ENCODE assay signal across 1 cellular context in the genomic region with DNA sequence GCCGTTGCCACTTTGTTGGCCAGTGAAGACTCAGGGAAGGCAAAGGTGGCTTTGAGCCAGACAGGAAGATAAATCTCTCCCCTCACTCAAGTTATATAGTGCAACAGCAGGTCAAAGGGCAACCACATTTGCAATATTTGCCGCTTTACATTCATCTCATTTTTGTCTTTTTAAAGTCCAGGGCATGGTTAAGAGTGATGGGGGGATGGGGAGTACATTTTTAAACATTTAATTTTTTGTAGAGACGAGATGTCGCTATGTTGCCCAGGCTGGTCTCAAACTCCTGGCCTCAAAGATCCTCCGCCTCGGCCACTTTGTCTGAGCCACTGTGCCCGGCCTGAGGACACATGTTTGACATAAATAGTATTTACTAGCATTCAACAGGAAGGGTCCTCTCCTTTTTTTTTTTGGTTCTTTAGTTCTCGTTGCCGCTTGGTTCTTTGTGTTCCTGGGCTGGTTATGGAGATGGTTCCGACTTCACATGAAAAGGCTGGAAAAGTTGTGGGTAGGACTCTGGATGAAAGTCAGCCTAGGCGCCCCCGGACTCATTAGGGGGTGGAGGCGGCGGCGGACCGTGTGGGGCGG.
A peak's percentile ranks its signal among the peaks of the same experiment; 100 is the strongest.
TF ChIP-seq lines count a peak whose summit lies in the region.

No MANE protein-coding gene starts in this region.

TF ChIP-seq in K562, 482 proteins besides CTCF, POLR2A, EP300 and RAD21 (continued from another document):
- TF ChIP-seq, protein P1, sequence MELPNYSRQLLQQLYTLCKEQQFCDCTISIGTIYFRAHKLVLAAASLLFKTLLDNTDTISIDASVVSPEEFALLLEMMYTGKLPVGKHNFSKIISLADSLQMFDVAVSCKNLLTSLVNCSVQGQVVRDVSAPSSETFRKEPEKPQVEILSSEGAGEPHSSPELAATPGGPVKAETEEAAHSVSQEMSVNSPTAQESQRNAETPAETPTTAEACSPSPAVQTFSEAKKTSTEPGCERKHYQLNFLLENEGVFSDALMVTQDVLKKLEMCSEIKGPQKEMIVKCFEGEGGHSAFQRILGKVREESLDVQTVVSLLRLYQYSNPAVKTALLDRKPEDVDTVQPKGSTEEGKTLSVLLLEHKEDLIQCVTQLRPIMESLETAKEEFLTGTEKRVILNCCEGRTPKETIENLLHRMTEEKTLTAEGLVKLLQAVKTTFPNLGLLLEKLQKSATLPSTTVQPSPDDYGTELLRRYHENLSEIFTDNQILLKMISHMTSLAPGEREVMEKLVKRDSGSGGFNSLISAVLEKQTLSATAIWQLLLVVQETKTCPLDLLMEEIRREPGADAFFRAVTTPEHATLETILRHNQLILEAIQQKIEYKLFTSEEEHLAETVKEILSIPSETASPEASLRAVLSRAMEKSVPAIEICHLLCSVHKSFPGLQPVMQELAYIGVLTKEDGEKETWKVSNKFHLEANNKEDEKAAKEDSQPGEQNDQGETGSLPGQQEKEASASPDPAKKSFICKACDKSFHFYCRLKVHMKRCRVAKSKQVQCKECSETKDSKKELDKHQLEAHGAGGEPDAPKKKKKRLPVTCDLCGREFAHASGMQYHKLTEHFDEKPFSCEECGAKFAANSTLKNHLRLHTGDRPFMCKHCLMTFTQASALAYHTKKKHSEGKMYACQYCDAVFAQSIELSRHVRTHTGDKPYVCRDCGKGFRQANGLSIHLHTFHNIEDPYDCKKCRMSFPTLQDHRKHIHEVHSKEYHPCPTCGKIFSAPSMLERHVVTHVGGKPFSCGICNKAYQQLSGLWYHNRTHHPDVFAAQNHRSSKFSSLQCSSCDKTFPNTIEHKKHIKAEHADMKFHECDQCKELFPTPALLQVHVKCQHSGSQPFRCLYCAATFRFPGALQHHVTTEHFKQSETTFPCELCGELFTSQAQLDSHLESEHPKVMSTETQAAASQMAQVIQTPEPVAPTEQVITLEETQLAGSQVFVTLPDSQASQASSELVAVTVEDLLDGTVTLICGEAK (IDR thresholded peaks at IDR 0.05) = peak; percentile 41; the same call in 1 of the 2 replicates
- TF ChIP-seq, protein P1 (CRISPR knock-in tag; IDR thresholded peaks at IDR 0.05) = no peak
- no peak for TF ChIP-seq BRD4 (IDR thresholded peaks at IDR 0.05)
